ENCODE assay signal across 10 cellular contexts in genomic region chr22:40215266-40215665, GRCh38. TPM values are rescaled to one million over a fixed set of nuclear protein-coding genes. Genes with fewer than 3 reads are reported as not detected.
DNase-seq lines count a peak whose midpoint lies in the region; FAIRE-seq and TF ChIP-seq lines count a peak whose summit lies in the region.
"Had no signal": no experiment of that assay in that cellular context is flagged by ENCODE, and none has a peak within 500 bp of the region (broad histone marks: within the 10 kb centered on the region; RNA-seq: fewer than 3 reads in every experiment).

No MANE protein-coding gene starts in this region.

- H3K27me3 ChIP-seq in colonic mucosa (no peaks in the 10 kb centered on the region), HAP-1 (ENCODE audit: low read depth) (no peaks in the 10 kb centered on the region)
- H3K27me3 ChIP-seq: tibial artery had no signal

- H3K4me1 Mint-ChIP-seq in osteocyte (ENCODE audit: unreplicated experiment), result peaks cover 31% of the 10 kb centered on the region

- H3K9me3 Mint-ChIP-seq in osteocyte (ENCODE audit: unreplicated experiment), result no peaks in the 10 kb centered on the region

- no peaks in the 10 kb centered on the region for H3K27me3 Mint-ChIP-seq in osteocyte (ENCODE audit: unreplicated experiment)

- intact Hi-C loops in colonic mucosa (cut with DNase I), result no loop called here

- H3K36me3 ChIP-seq in colonic mucosa, result no peaks in the 10 kb centered on the region
- peaks cover 2% of the 10 kb centered on the region; the same call in 1 of the 2 replicates for H3K36me3 ChIP-seq in HAP-1 (replicated peaks)
- H3K36me3 ChIP-seq: tibial artery had no signal

- peak; percentile 89 for FAIRE-seq in GM12892 (lab: Jason Lieb, UNC)

- no peaks in the 10 kb centered on the region for H3K4me1 ChIP-seq in colonic mucosa
- H3K4me1 ChIP-seq in HAP-1, result peaks cover 20% of the 10 kb centered on the region

- DNase-seq in GM12892 (ENCODE audit: insufficient read length) (no peak), NCI-H446 (lab: John Stamatoyannopoulos, UW) (peak; percentile 28 to 85), colonic mucosa (peak; percentile 25), osteocyte (ENCODE audit: extremely low spot score, unreplicated experiment) (peak; percentile 56), germinal center (ENCODE audit: low spot score) (no peak), middle frontal gyrus (ENCODE audit: extremely low spot score, low spot score) (no peak), HAP-1 (ENCODE audit: low spot score in 2 of 2) (no peak)
- no peak for DNase-seq in effector CD4-positive, alpha-beta T cell
- DNase-seq: PC-3 had no signal

- H3K9me3 ChIP-seq in colonic mucosa (no peaks in the 10 kb centered on the region), HAP-1 (no peaks in the 10 kb centered on the region)
- H3K9me3 ChIP-seq: tibial artery had no signal

- H3K27ac ChIP-seq in colonic mucosa, result no peak overlapping the region
- H3K27ac ChIP-seq: tibial artery had no signal

- H3K9ac ChIP-seq in colonic mucosa (ENCODE audit: low read depth in 2 of 2, low read length in 2 of 2), result no peak overlapping the region

- no peak for TF ChIP-seq POLR2A in GM12892 (IDR thresholded peaks at IDR 0.05; ENCODE audit: low read depth, low read length)

- no peak overlapping the region for H3K27ac Mint-ChIP-seq in osteocyte (ENCODE audit: unreplicated experiment)

- peaks cover 8% of the 10 kb centered on the region for H3K36me3 Mint-ChIP-seq in osteocyte (ENCODE audit: unreplicated experiment)

- H3K4me3 Mint-ChIP-seq in osteocyte (ENCODE audit: unreplicated experiment), result no peak overlapping the region

- no peak for TF ChIP-seq CTCF in colonic mucosa (IDR thresholded peaks at IDR 0.05)
- TF ChIP-seq CTCF in osteocyte (IDR thresholded peaks at IDR 0.05), result no peak

- in situ Hi-C loops in HAP-1 (cut with MboI; ENCODE audit: low sequenced_read_pairs), result no loop called here

- no peak overlapping the region for H3K4me3 ChIP-seq in colonic mucosa
- H3K4me3 ChIP-seq in HAP-1, result no peak overlapping the region
- H3K4me3 ChIP-seq: tibial artery had no signal

RNA-seq across cellular contexts. Expression of gene TNRC6B, which starts 37.5 kb away (rescaled TPM):
- 10.7 TPM for polyA plus RNA-seq in GM12892 (2012; ENCODE audit: missing spikeins)
- total RNA-seq in colonic mucosa, result 10 to 100 TPM; 38.7 to 47.4 TPM
- total RNA-seq in osteocyte, result 47.4 and 50.3 TPM in 2 replicates

Comparison
In these comparisons a context has a peak if more than half of its experiments do, and no peak if none do; other contexts are left out.
1. DNase-seq: peak in NCI-H446 (2 of 2), colonic mucosa (single experiment) and osteocyte (single experiment); none in GM12892 (single experiment), germinal center (single experiment), middle frontal gyrus (single experiment), HAP-1 (0 of 2) and effector CD4-positive, alpha-beta T cell (single experiment).